Comparison of ENCODE assay signal across 1 cellular context in genomic region chr10:17435187-17435586, GRCh38.
TF ChIP-seq lines count a peak whose summit lies in the region.

No MANE protein-coding gene starts in this region.

TF ChIP-seq in K562, 482 proteins besides CTCF, POLR2A, EP300 and RAD21 (continued from another document):
- TF ChIP-seq TAL1 (IDR thresholded peaks at IDR 0.05) = peak; percentile 82
- peak; percentile 49; the same call in 1 of the 2 replicates for TF ChIP-seq MTA3 (IDR thresholded peaks at IDR 0.05; ENCODE audit: borderline replicate concordance)
- no peak for TF ChIP-seq ZNF408 (CRISPR knock-in tag; IDR thresholded peaks at IDR 0.05; ENCODE audit: low read depth)
- no peak for TF ChIP-seq ZBTB33 (CRISPR knock-in tag; IDR thresholded peaks at IDR 0.05)
- TF ChIP-seq ZNF143 (CRISPR knock-in tag; IDR thresholded peaks at IDR 0.05) = no peak
- TF ChIP-seq LCOR (CRISPR knock-in tag; IDR thresholded peaks at IDR 0.05) = 0 out of 2 replicates have a peak, but pooled peaks have one; percentile 63
- no peak for TF ChIP-seq ASH1L (IDR thresholded peaks at IDR 0.05; ENCODE audit: borderline replicate concordance, low read depth, partially characterized antibody)
- peak; percentile 86 for TF ChIP-seq TEAD4 (IDR thresholded peaks at IDR 0.05; ENCODE audit: low read length)
- no peak for TF ChIP-seq TEAD4 (CRISPR knock-in tag; IDR thresholded peaks at IDR 0.05; ENCODE audit: borderline replicate concordance)
- TF ChIP-seq ZNF277 (CRISPR knock-in tag; IDR thresholded peaks at IDR 0.05; ENCODE audit: borderline replicate concordance) = no peak
- TF ChIP-seq FOXM1 (IDR thresholded peaks at IDR 0.05; ENCODE audit: low read depth) = peak; percentile 65
- TF ChIP-seq FOXM1 (CRISPR knock-in tag; IDR thresholded peaks at IDR 0.05; ENCODE audit: low read depth) = no peak
- no peak for TF ChIP-seq TEAD2 (tag; IDR thresholded peaks at IDR 0.05)
- TF ChIP-seq STAT6 (CRISPR knock-in tag; IDR thresholded peaks at IDR 0.05) = no peak
- TF ChIP-seq HSF4 (CRISPR knock-in tag; IDR thresholded peaks at IDR 0.05; ENCODE audit: borderline replicate concordance) = no peak
- TF ChIP-seq MAFK (IDR thresholded peaks at IDR 0.05; ENCODE audit: low read length) = no peak
